In the genomic region with DNA sequence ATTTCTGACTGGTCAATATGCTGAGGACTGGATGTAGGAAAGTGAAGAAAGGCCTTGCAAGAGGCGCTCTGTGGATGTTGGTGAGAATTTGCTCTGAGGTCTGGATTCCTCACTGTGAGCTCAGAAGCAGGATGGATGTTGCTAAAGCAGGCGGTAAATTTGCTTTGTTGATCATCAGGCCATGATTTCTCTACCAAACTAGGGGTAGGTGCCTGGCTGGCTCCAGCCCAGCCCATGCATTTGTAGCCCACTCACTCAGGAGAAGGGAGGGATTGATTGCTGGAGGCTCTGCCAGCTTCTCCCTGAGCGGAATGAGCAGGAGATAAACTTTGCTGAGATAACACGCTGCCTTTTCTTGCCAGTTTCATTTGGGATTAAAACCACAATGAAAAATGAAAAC, we compare ENCODE assay signal across 7 cellular contexts. TPM values are rescaled to one million over a fixed set of nuclear protein-coding genes. Genes with fewer than 3 reads are reported as not detected.
"Had no signal": no experiment of that assay in that cellular context is flagged by ENCODE, and none has a peak within 500 bp of the region (broad histone marks: within the 10 kb centered on the region; RNA-seq: fewer than 3 reads in every experiment).

No MANE protein-coding gene starts in this region.

- ATAC-seq: HCT116, K562 had no signal

- H3K4me3 ChIP-seq: GM23338, K562 had no signal

- H3K4me2 ChIP-seq: GM23338 had no signal

- H3K4me3 Mint-ChIP-seq: GM23338, HFFc6 had no signal

- DNase-seq: HFFc6, IMR-90, KG1 had no signal

- H3K9me3 Mint-ChIP-seq: GM23338, HFFc6 had no signal

- H3K27ac Mint-ChIP-seq: GM23338, HFFc6 had no signal

RNA-seq across cellular contexts. Expression of a gene that starts 44.3 kb away (rescaled TPM):
- total RNA-seq: HT-29 had no signal
